In the genomic region with DNA sequence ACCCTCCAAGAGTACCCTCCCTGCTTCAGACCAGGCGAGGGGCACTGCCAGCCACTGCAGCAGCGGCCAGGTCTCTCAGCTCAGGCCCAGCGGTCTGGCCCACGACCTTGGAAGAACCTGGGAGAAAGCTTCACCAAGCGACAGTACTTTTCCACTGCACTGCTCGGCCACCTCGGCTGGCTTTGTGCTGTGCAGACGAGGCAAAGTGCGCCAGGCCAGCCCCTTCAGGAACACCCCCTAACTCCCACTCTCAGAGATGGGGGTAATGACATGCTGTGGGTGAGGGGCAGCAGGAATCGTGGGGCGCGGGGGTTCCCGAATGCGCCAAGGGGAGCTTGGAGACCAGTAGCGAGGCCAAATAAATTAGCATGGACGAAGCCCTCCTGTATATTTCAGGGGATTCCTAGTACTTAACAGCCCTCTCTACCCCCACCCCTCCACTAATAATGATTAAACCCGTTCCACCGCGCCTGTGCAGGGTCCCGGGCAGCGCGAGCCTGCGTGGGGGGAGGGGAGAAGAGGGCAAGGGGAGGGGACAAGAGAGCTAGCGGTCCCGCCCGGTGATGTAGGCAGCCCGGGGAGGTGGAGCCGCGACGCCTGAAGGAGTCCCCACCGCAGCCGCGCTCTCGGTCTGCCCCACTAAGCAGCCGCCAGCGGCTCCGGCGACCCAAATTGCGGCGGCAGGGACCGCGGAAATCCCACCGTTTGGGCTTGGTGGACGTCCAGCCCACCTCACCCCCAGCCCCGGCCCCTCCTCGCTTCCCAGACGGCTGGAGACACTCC, we compare ENCODE assay signal across 7 cellular contexts. TPM values are rescaled to one million over a fixed set of nuclear protein-coding genes. Genes with fewer than 3 reads are reported as not detected.
DNase-seq lines count a peak whose midpoint lies in the region; ATAC-seq and TF ChIP-seq lines count a peak whose summit lies in the region.

A gene with protein sequence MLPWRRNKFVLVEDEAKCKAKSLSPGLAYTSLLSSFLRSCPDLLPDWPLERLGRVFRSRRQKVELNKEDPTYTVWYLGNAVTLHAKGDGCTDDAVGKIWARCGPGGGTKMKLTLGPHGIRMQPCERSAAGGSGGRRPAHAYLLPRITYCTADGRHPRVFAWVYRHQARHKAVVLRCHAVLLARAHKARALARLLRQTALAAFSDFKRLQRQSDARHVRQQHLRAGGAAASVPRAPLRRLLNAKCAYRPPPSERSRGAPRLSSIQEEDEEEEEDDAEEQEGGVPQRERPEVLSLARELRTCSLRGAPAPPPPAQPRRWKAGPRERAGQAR (plus strand): TSS at position 629 of the 783 bp plus-strand sequence. CDS start 401 bp downstream, outside the sequence.

- H3K4me1 ChIP-seq in HAP-1 (no peaks in the 10 kb centered on the region), left ventricle myocardium inferior (peaks cover 49% of the 10 kb centered on the region)

- DNase-seq in HAP-1 (ENCODE audit: low spot score in 2 of 2) (peak; percentile 13 to 83), left ventricle myocardium inferior (peak; percentile 87), renal cortical epithelial cell (ENCODE audit: low read depth) (peak; percentile 18), NOMO-1 treated with DMSO at 0.1 percent for 48 hours (lab: John Stamatoyannopoulos, UW; ENCODE audit: unreplicated experiment) (no peak)

- H3K4me3 ChIP-seq in HAP-1 (peak within 1 kb of the TSS; percentile 28), left ventricle myocardium inferior (peak within 1 kb of the TSS; percentile 67)

- H3K9me3 ChIP-seq in HAP-1 (no peaks in the 10 kb centered on the region), left ventricle myocardium inferior (replicated peaks) (no peaks in the 10 kb centered on the region)

- intact Hi-C loops in left ventricle myocardium inferior (cut with micrococcal nuclease) = no loop called here

- ATAC-seq in GM18858 (IDR thresholded peaks at IDR 0.05; ENCODE audit: unreplicated experiment) (no peak), HG02588 (IDR thresholded peaks at IDR 0.05; ENCODE audit: unreplicated experiment) (no peak)

- in situ Hi-C loops in HAP-1 (cut with MboI; ENCODE audit: low sequenced_read_pairs) = no loop called here

- TF ChIP-seq CTCF in VCaP (conservative IDR thresholded peaks at IDR 0.05) (no peak), left ventricle myocardium inferior (IDR thresholded peaks at IDR 0.05; ENCODE audit: borderline replicate concordance) (no peak)

- H3K27ac ChIP-seq in VCaP (peak within 1 kb of the TSS; percentile 13; the same call in 1 of the 2 replicates), left ventricle myocardium inferior (replicated peaks) (peak within 1 kb of the TSS; percentile 71)

- peaks cover 54% of the 10 kb centered on the region for H3K27me3 ChIP-seq in HAP-1 (ENCODE audit: low read depth)
- H3K27me3 ChIP-seq in left ventricle myocardium inferior (ENCODE audit: low read depth) = peaks cover 80% of the 10 kb centered on the region

- H3K36me3 ChIP-seq in HAP-1 (replicated peaks) (no peaks in the 10 kb centered on the region), left ventricle myocardium inferior (no peaks in the 10 kb centered on the region)

RNA-seq across cellular contexts. Expression of the gene that starts here (rescaled TPM):
- total RNA-seq in left ventricle myocardium inferior = 1.9 TPM
- 0.15 TPM in 1 of 2 replicates, not detected in the other for total RNA-seq in renal cortical epithelial cell

Comparison
In these comparisons a context has a peak if more than half of its experiments do, and no peak if none do; other contexts are left out.
1. Peak in DNase-seq in renal cortical epithelial cell; RNA of the gene not detected or under 1 TPM.